ENCODE assay signal across 1 cellular context in genomic region chr11:111870522-111870886, GRCh38.
TF ChIP-seq lines count a peak whose summit lies in the region.

No MANE protein-coding gene starts in this region.

TF ChIP-seq in HCT116, 20 proteins besides CTCF, POLR2A, EP300 and RAD21 (continued from another document):
- TF ChIP-seq, protein P1, sequence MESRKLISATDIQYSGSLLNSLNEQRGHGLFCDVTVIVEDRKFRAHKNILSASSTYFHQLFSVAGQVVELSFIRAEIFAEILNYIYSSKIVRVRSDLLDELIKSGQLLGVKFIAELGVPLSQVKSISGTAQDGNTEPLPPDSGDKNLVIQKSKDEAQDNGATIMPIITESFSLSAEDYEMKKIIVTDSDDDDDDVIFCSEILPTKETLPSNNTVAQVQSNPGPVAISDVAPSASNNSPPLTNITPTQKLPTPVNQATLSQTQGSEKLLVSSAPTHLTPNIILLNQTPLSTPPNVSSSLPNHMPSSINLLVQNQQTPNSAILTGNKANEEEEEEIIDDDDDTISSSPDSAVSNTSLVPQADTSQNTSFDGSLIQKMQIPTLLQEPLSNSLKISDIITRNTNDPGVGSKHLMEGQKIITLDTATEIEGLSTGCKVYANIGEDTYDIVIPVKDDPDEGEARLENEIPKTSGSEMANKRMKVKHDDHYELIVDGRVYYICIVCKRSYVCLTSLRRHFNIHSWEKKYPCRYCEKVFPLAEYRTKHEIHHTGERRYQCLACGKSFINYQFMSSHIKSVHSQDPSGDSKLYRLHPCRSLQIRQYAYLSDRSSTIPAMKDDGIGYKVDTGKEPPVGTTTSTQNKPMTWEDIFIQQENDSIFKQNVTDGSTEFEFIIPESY (IDR thresholded peaks at IDR 0.05; ENCODE audit: extremely low read depth, insufficient replicate concordance, low read length), result no peak
- TF ChIP-seq ZFX (IDR thresholded peaks at IDR 0.05), result no peak
- TF ChIP-seq YY1 (IDR thresholded peaks at IDR 0.05; ENCODE audit: extremely low read depth, insufficient replicate concordance, low read depth, low read length), result no peak
- no peak for TF ChIP-seq SRF (IDR thresholded peaks at IDR 0.05; ENCODE audit: low read depth)
TF ChIP-seq in HCT116: peak in this region for 0.
